ENCODE assay signal across 2 cellular contexts in genomic region chr14:94077111-94077821, GRCh38.
TF ChIP-seq lines count a peak whose summit lies in the region.

No MANE protein-coding gene starts in this region.

TF ChIP-seq in SK-N-SH, 30 proteins besides CTCF, POLR2A, EP300 and RAD21:
- TF ChIP-seq SMC3 (IDR thresholded peaks at IDR 0.05; ENCODE audit: low read depth, low read length) (no peak), NRF1 (IDR thresholded peaks at IDR 0.05; ENCODE audit: low read depth, low read length) (no peak), EZH2phosphoT487 (IDR thresholded peaks at IDR 0.05; ENCODE audit: borderline replicate concordance, low read depth) (no peak), POLR2AphosphoS5 (IDR thresholded peaks at IDR 0.05; ENCODE audit: low read depth, low read length) (no peak)
- TF ChIP-seq, protein P1, sequence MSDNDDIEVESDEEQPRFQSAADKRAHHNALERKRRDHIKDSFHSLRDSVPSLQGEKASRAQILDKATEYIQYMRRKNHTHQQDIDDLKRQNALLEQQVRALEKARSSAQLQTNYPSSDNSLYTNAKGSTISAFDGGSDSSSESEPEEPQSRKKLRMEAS (IDR thresholded peaks at IDR 0.05; ENCODE audit: low read depth): no peak

TF ChIP-seq in SK-N-SH treated with all-trans-retinoic acid at 6 μM for 48 hours, 23 proteins besides CTCF, POLR2A, EP300 and RAD21:
- no peak for TF ChIP-seq RARB (CRISPR knock-in tag; IDR thresholded peaks at IDR 0.05)
- TF ChIP-seq OSR1 (CRISPR knock-in tag; IDR thresholded peaks at IDR 0.05): no peak
- TF ChIP-seq, protein P2, sequence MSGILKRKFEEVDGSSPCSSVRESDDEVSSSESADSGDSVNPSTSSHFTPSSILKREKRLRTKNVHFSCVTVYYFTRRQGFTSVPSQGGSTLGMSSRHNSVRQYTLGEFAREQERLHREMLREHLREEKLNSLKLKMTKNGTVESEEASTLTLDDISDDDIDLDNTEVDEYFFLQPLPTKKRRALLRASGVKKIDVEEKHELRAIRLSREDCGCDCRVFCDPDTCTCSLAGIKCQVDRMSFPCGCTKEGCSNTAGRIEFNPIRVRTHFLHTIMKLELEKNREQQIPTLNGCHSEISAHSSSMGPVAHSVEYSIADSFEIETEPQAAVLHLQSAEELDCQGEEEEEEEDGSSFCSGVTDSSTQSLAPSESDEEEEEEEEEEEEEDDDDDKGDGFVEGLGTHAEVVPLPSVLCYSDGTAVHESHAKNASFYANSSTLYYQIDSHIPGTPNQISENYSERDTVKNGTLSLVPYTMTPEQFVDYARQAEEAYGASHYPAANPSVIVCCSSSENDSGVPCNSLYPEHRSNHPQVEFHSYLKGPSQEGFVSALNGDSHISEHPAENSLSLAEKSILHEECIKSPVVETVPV (CRISPR knock-in tag; IDR thresholded peaks at IDR 0.05): no peak
- TF ChIP-seq ISL1 (CRISPR knock-in tag; IDR thresholded peaks at IDR 0.05): no peak
- TF ChIP-seq POU6F1 (CRISPR knock-in tag; IDR thresholded peaks at IDR 0.05; ENCODE audit: borderline replicate concordance, low read depth): no peak
- TF ChIP-seq TSHZ2 (CRISPR knock-in tag; IDR thresholded peaks at IDR 0.05): no peak
- TF ChIP-seq PPARA (CRISPR knock-in tag; IDR thresholded peaks at IDR 0.05; ENCODE audit: borderline replicate concordance): no peak
- TF ChIP-seq GLIS3 (CRISPR knock-in tag; IDR thresholded peaks at IDR 0.05): no peak
- no peak for TF ChIP-seq ZFP3 (CRISPR knock-in tag; IDR thresholded peaks at IDR 0.05)
- TF ChIP-seq ZC3H10 (CRISPR knock-in tag; IDR thresholded peaks at IDR 0.05): no peak
